In the genomic region with DNA sequence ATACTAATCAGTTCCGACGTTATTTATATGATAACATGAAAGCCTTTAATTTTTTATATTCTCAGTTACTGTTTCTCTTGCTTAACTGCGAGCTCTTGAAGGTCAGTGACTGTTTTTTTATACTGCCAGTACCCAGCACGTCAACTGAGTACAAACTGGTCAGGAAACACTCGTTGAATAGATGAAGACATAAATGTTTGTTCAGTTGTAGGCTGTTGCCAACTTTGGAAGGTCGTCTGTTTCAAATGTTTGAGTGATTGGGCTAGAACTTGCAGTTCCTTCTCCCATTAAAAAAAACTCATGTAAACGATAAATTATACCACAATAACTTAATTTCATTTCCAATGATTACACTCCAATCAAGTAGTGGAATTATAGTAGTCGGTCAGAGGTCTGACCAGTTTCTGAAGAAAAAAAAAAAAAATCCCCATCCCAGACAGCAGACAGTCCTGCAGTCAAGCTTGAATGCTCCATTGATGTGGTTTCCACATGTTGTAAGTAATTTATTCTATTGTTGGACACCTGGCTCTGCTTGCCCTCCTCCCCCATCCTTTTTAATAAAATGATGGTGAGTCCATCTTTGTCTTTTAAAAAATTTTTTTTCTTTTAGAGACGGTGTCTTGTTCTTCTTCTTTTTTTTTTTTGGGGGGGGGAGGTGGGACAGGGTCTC, we compare ENCODE assay signal across 17 cellular contexts.
DNase-seq lines count a peak whose midpoint lies in the region; TF ChIP-seq lines count a peak whose summit lies in the region.
"Had no signal": no experiment of that assay in that cellular context is flagged by ENCODE, and none has a peak within 500 bp of the region (broad histone marks: within the 10 kb centered on the region; RNA-seq: fewer than 3 reads in every experiment).

No MANE protein-coding gene starts in this region.

- no peaks in the 10 kb centered on the region for H3K9me3 Mint-ChIP-seq in HFFc6
- H3K9me3 Mint-ChIP-seq: activated T-cell treated with anti-CD3 and anti-CD28 coated beads, Interleukin-2, amount 50 U/mL, for 72 hours; stimulated activated naive CD8-positive, alpha-beta T cell treated with anti-CD3 and anti-CD28 coated beads, Interleukin-15, Interleukin-2, amounts not matched to agents 100 ng/mL and 50 ng/mL, for 24 hours had no signal

- H3K4me1 Mint-ChIP-seq in HFFc6 (ENCODE audit: low read depth): peaks cover 37% of the 10 kb centered on the region

- H3K36me3 Mint-ChIP-seq in HFFc6 (ENCODE audit: low read depth): peaks cover 22% of the 10 kb centered on the region

- TF ChIP-seq CTCF in HFFc6 (IDR thresholded peaks at IDR 0.05): no peak

- H3K27me3 Mint-ChIP-seq in HFFc6 (ENCODE audit: insufficient read depth): peaks cover 1% of the 10 kb centered on the region; the same call in 1 of the 2 replicates

- no peak overlapping the region for H3K4me3 Mint-ChIP-seq in HFFc6
- H3K4me3 Mint-ChIP-seq: activated CD4-positive, alpha-beta T cell treated with anti-CD3 and anti-CD28 coated beads for 36 hours; activated T-cell treated with anti-CD3 and anti-CD28 coated beads, Interleukin-2, amount 50 U/mL, for 72 hours; stimulated activated naive CD8-positive, alpha-beta T cell treated with anti-CD3 and anti-CD28 coated beads, Interleukin-15, Interleukin-2, amounts not matched to agents 100 ng/mL and 50 ng/mL, for 24 hours had no signal

- H3K27ac Mint-ChIP-seq in HFFc6: peak overlapping the region; percentile 13; the same call in 1 of the 2 replicates
- H3K27ac Mint-ChIP-seq: activated CD4-positive, alpha-beta T cell treated with anti-CD3 and anti-CD28 coated beads for 36 hours; activated T-cell treated with anti-CD3 and anti-CD28 coated beads, Interleukin-2, amount 50 U/mL, for 72 hours; stimulated activated naive CD8-positive, alpha-beta T cell treated with anti-CD3 and anti-CD28 coated beads, Interleukin-15, Interleukin-2, amounts not matched to agents 100 ng/mL and 50 ng/mL, for 24 hours had no signal

- DNase-seq in HFFc6: no peak
- peak; percentile 35 for DNase-seq in NCI-H748 treated with DMSO at 0.1 percent for 48 hours (lab: John Stamatoyannopoulos, UW)
- peak; percentile 75 for DNase-seq in fibroblast of peridontal ligament (ENCODE audit: extremely low read depth)
- DNase-seq in pons (ENCODE audit: low spot score): peak; percentile 58
- no peak for DNase-seq in NCI-H128 (lab: John Stamatoyannopoulos, UW; ENCODE audit: unreplicated experiment)
- DNase-seq in SIG-M5 (lab: John Stamatoyannopoulos, UW): no peak
- DNase-seq in activated T-cell treated with anti-CD3 and anti-CD28 coated beads for 4 hours: no peak
- no peak for DNase-seq in activated CD4-positive, alpha-beta T cell treated with anti-CD3 and anti-CD28 coated beads for 48 hours
- DNase-seq: activated CD4-positive, alpha-beta T cell treated with anti-CD3 and anti-CD28 coated beads for 36 hours; activated T-cell treated with anti-CD3 and anti-CD28 coated beads, Interleukin-2, amount 50 U/mL, for 72 hours; BE2C; H7; NCI-H1436; retina; stimulated activated CD4-positive, alpha-beta T cell treated with anti-CD3 and anti-CD28 coated beads, Interleukin-4, amount 100 ng/mL, for 24 hours; SW 1271 had no signal

Comparison
In these comparisons a context has a peak if more than half of its experiments do, and no peak if none do; other contexts are left out.
1. DNase-seq: peak in NCI-H748 treated with DMSO at 0.1 percent for 48 hours (single experiment), fibroblast of peridontal ligament (single experiment) and pons (single experiment); none in HFFc6 (single experiment), NCI-H128 (single experiment), SIG-M5 (single experiment), activated T-cell treated with anti-CD3 and anti-CD28 coated beads for 4 hours (single experiment) and activated CD4-positive, alpha-beta T cell treated with anti-CD3 and anti-CD28 coated beads for 48 hours (single experiment).